ENCODE assay signal across 22 cellular contexts in genomic region chr11:116842909-116843308, GRCh38. TPM values are rescaled to one million over a fixed set of nuclear protein-coding genes. Genes with fewer than 3 reads are reported as not detected.
DNase-seq lines count a peak whose midpoint lies in the region; ATAC-seq and TF ChIP-seq lines count a peak whose summit lies in the region.
"Had no signal": no experiment of that assay in that cellular context is flagged by ENCODE, and none has a peak within 500 bp of the region (broad histone marks: within the 10 kb centered on the region; RNA-seq: fewer than 3 reads in every experiment).

No MANE protein-coding gene starts in this region.

- H3K4me1 Mint-ChIP-seq in activated T-cell treated with anti-CD3 and anti-CD28 coated beads, Interleukin-2, amount 50 U/mL, for 24 hours (ENCODE audit: low read depth), result no peaks in the 10 kb centered on the region
- peaks cover 5% of the 10 kb centered on the region for H3K4me1 Mint-ChIP-seq in activated T-cell treated with anti-CD3 and anti-CD28 coated beads, Interleukin-2, amount 50 U/mL, for 72 hours (ENCODE audit: low read depth)

- H3K9me3 Mint-ChIP-seq in activated T-cell treated with anti-CD3 and anti-CD28 coated beads, Interleukin-2, amount 50 U/mL, for 24 hours, result no peaks in the 10 kb centered on the region
- no peaks in the 10 kb centered on the region for H3K9me3 Mint-ChIP-seq in activated T-cell treated with anti-CD3 and anti-CD28 coated beads, Interleukin-2, amount 50 U/mL, for 72 hours
- H3K9me3 Mint-ChIP-seq: activated naive CD4-positive, alpha-beta T cell treated with anti-CD3 and anti-CD28 coated beads for 36 hours had no signal

- TF ChIP-seq CTCF in liver (IDR thresholded peaks at IDR 0.05; ENCODE audit: low read depth, low read length, missing input control) (no peak), transverse colon (IDR thresholded peaks at IDR 0.05) (no peak)

- TF ChIP-seq RAD21 in liver (IDR thresholded peaks at IDR 0.05), result no peak

- intact Hi-C loops in transverse colon (cut with DNase I; ENCODE audit: low total_unique reads), result no loop called here

- no peak overlapping the region for H3K9ac ChIP-seq in liver (ENCODE audit: low read depth in 1 of 2, low read length in 2 of 2)

- H3K4me1 ChIP-seq in liver (ENCODE audit: control insufficient read depth in 4 of 4, insufficient read depth in 4 of 4, low read length in 3 of 4) (peaks cover 26 to 45% (median 38%) of the 10 kb centered on the region in 4 donors), transverse colon (no peaks in the 10 kb centered on the region)
- H3K4me1 ChIP-seq: BE2C, SJCRH30 had no signal

- WGBS in liver, result 47% methylated on average over 4 of the region's 4 CpGs
- 79 to 100% methylated on average over 1 to 4 of the region's 4 CpGs for WGBS in transverse colon (ENCODE audit: low coverage in 1 of 2), 2 donors

- H3K27me3 ChIP-seq in liver (ENCODE audit: control insufficient read depth in 4 of 4, insufficient read depth in 4 of 4, low read length in 3 of 4) (no peaks in the 10 kb centered on the region), transverse colon (no peaks in the 10 kb centered on the region)
- H3K27me3 ChIP-seq: BE2C, SJCRH30 had no signal

- no peak for DNase-seq in activated T-cell treated with anti-CD3 and anti-CD28 coated beads, Interleukin-2, amount 50 U/mL, for 24 hours
- no peak for DNase-seq in activated T-cell treated with anti-CD3 and anti-CD28 coated beads, Interleukin-2, amount 50 U/mL, for 72 hours
- DNase-seq in transverse colon (peak; percentile 21), NCI-H2081 treated with DMSO at 0.1 percent for 48 hours (lab: John Stamatoyannopoulos, UW) (no peak), globus pallidus (ENCODE audit: low spot score) (no peak)
- DNase-seq: activated naive CD4-positive, alpha-beta T cell treated with anti-CD3 and anti-CD28 coated beads for 36 hours; activated T-cell treated with anti-CD3 and anti-CD28 coated beads for 4 hours; BE2C; COR-L47; KG1; left ventricle myocardium superior; NCI-H1694; PC-9; SJCRH30; stimulated activated CD4-positive, alpha-beta T cell treated with anti-CD3 and anti-CD28 coated beads, Interleukin-2, amount 100 ng/mL, for 24 hours had no signal

- in situ Hi-C loops in transverse colon (cut with MboI; ENCODE audit: low pct_ligation_motif_present in 1 of 4, low pct_unique_long_range_greater_than_20kb in 1 of 4, low sequenced_read_pairs in 3 of 4), result no loop called here

- no peak for TF ChIP-seq EP300 in transverse colon (IDR thresholded peaks at IDR 0.05; ENCODE audit: low read depth)

- H3K9me3 ChIP-seq in liver (ENCODE audit: control insufficient read depth in 4 of 4, low read length in 3 of 4), result no peaks in the 10 kb centered on the region
- H3K9me3 ChIP-seq in transverse colon, result no peaks in the 10 kb centered on the region
- H3K9me3 ChIP-seq: BE2C, SJCRH30 had no signal

- ATAC-seq in activated T-cell treated with anti-CD3 and anti-CD28 coated beads, Interleukin-2, amount 50 U/mL, for 72 hours (replicated peaks in 1 of 2), result no peak
- ATAC-seq: left ventricle myocardium superior had no signal

- no peak overlapping the region for H3K4me3 Mint-ChIP-seq in activated T-cell treated with anti-CD3 and anti-CD28 coated beads, Interleukin-2, amount 50 U/mL, for 24 hours
- H3K4me3 Mint-ChIP-seq in activated T-cell treated with anti-CD3 and anti-CD28 coated beads, Interleukin-2, amount 50 U/mL, for 72 hours, result no peak overlapping the region
- H3K4me3 Mint-ChIP-seq: activated naive CD4-positive, alpha-beta T cell treated with anti-CD3 and anti-CD28 coated beads for 36 hours had no signal

- H3K27me3 Mint-ChIP-seq in activated T-cell treated with anti-CD3 and anti-CD28 coated beads, Interleukin-2, amount 50 U/mL, for 24 hours, result no peaks in the 10 kb centered on the region
- H3K27me3 Mint-ChIP-seq in activated T-cell treated with anti-CD3 and anti-CD28 coated beads, Interleukin-2, amount 50 U/mL, for 72 hours (ENCODE audit: low read depth), result no peaks in the 10 kb centered on the region

- no peak for TF ChIP-seq POLR2A in transverse colon (IDR thresholded peaks at IDR 0.05)

- H3K4me3 ChIP-seq in liver (ENCODE audit: low read depth in 1 of 3, low read length in 3 of 3) (no peak overlapping the region), transverse colon (no peak overlapping the region)
- H3K4me3 ChIP-seq: PC-9, SJCRH30 had no signal

- H3K36me3 ChIP-seq in liver (ENCODE audit: control insufficient read depth in 4 of 4, insufficient read depth in 3 of 4, low read depth in 1 of 4, low read length in 3 of 4) (peaks cover 5 to 40% (median 22%) of the 10 kb centered on the region in 4 donors), transverse colon (peaks cover 0 to 36% (median 14%) of the 10 kb centered on the region in 4 donors)
- H3K36me3 ChIP-seq: SJCRH30 had no signal

- H3K27ac Mint-ChIP-seq in activated T-cell treated with anti-CD3 and anti-CD28 coated beads, Interleukin-2, amount 50 U/mL, for 24 hours, result peak overlapping the region; percentile 22
- no peak overlapping the region for H3K27ac Mint-ChIP-seq in activated T-cell treated with anti-CD3 and anti-CD28 coated beads, Interleukin-2, amount 50 U/mL, for 72 hours
- H3K27ac Mint-ChIP-seq: activated naive CD4-positive, alpha-beta T cell treated with anti-CD3 and anti-CD28 coated beads for 36 hours had no signal

- peaks cover 46% of the 10 kb centered on the region for H3K36me3 Mint-ChIP-seq in activated T-cell treated with anti-CD3 and anti-CD28 coated beads, Interleukin-2, amount 50 U/mL, for 24 hours (ENCODE audit: low read depth)
- peaks cover 3 to 7% of the 10 kb centered on the region in 2 donors for H3K36me3 Mint-ChIP-seq in activated T-cell treated with anti-CD3 and anti-CD28 coated beads, Interleukin-2, amount 50 U/mL, for 72 hours (ENCODE audit: insufficient read depth in 2 of 2)

- no peak overlapping the region for H3K27ac ChIP-seq in liver (ENCODE audit: low read depth in 1 of 2, low read length in 2 of 2)
- no peak overlapping the region for H3K27ac ChIP-seq in transverse colon
- H3K27ac ChIP-seq: PC-9, SJCRH30 had no signal

TF ChIP-seq in liver, 16 proteins besides CTCF, POLR2A, EP300 and RAD21:
- TF ChIP-seq YY1 (IDR thresholded peaks at IDR 0.05), result no peak
- TF ChIP-seq GABPA (IDR thresholded peaks at IDR 0.05 in 1 of 2, conservative IDR thresholded peaks at IDR 0.05 in 1 of 2), result no peak
- TF ChIP-seq RXRA (IDR thresholded peaks at IDR 0.05), result peak; percentile 6 to 13
- TF ChIP-seq REST (IDR thresholded peaks at IDR 0.05), result no peak
- TF ChIP-seq NR2F2 (IDR thresholded peaks at IDR 0.05), result no peak
- peak; percentile 10 to 43 for TF ChIP-seq HNF4A (conservative IDR thresholded peaks at IDR 0.05)
- TF ChIP-seq SP1 (IDR thresholded peaks at IDR 0.05), result peak; percentile 33
- TF ChIP-seq JUND (IDR thresholded peaks at IDR 0.05), result no peak
- no peak for TF ChIP-seq EGR1 (IDR thresholded peaks at IDR 0.05; ENCODE audit: low read depth in 2 of 2)

RNA-seq across cellular contexts. Expression of gene APOA1, which starts 5.5 kb away (rescaled TPM):
- not detected for total RNA-seq in activated T-cell treated with anti-CD3 and anti-CD28 coated beads, Interleukin-2, amount 50 U/mL, for 72 hours
- total RNA-seq in liver, result 1,000 to 10,000 TPM; 4,271 to 5,120 TPM
- polyA plus RNA-seq in liver, result over 10,000 TPM; 12,059 to 17,093 TPM
- 100 to 1,000 TPM in 1 of 4 donors, not detected in 3; 169 TPM for total RNA-seq in transverse colon
- total RNA-seq: A172; activated naive CD4-positive, alpha-beta T cell treated with anti-CD3 and anti-CD28 coated beads for 36 hours; chondrocyte; fibroblast of lung; PC-9; SJCRH30 had no signal

RNA-seq across cellular contexts. Expression of gene APOC3, which starts 13.2 kb away (rescaled TPM):
- not detected for total RNA-seq in activated T-cell treated with anti-CD3 and anti-CD28 coated beads, Interleukin-2, amount 50 U/mL, for 72 hours
- total RNA-seq in liver, result 1,000 to 10,000 TPM in 1 of 2 donors, 100 to 1,000 TPM in 1; 608 to 5,828 TPM
- over 10,000 TPM; 12,787 to 24,129 TPM for polyA plus RNA-seq in liver
- total RNA-seq in transverse colon, result 1 to 10 TPM in 2 of 4 donors, not detected in 2; 3.0 to 5.3 TPM
- total RNA-seq: A172; activated naive CD4-positive, alpha-beta T cell treated with anti-CD3 and anti-CD28 coated beads for 36 hours; chondrocyte; fibroblast of lung; left ventricle myocardium superior; osteoblast; PC-9; SJCRH30; T-helper 1 cell treated with Interleukin-12 subunit alpha and Interleukin-12 subunit beta and Interleukin-4 antibody, amounts not matched to agents 30 ng/mL and 1 ng/mL, for 36 hours; urinary bladder had no signal
- polyA plus RNA-seq: fibroblast of lung had no signal

RNA-seq across cellular contexts. Expression of gene APOA4, which starts 19.8 kb away (rescaled TPM):
- not detected for total RNA-seq in activated T-cell treated with anti-CD3 and anti-CD28 coated beads, Interleukin-2, amount 50 U/mL, for 72 hours
- 100 to 1,000 TPM in 1 of 2 donors, under 1 TPM in 1; 0.89 to 171 TPM for total RNA-seq in liver
- polyA plus RNA-seq in liver, result 100 to 1,000 TPM in 1 of 2 donors, 10 to 100 TPM in 1; 90.5 to 382 TPM
- not detected for total RNA-seq in transverse colon
- total RNA-seq: A172; activated naive CD4-positive, alpha-beta T cell treated with anti-CD3 and anti-CD28 coated beads for 36 hours; chondrocyte; fibroblast of lung; left ventricle myocardium superior; osteoblast; PC-9; SJCRH30; T-helper 1 cell treated with Interleukin-12 subunit alpha and Interleukin-12 subunit beta and Interleukin-4 antibody, amounts not matched to agents 30 ng/mL and 1 ng/mL, for 36 hours; urinary bladder had no signal
- polyA plus RNA-seq: fibroblast of lung had no signal

RNA-seq across cellular contexts. Expression of gene APOA5, which starts 51.2 kb away (rescaled TPM):
- total RNA-seq in activated T-cell treated with anti-CD3 and anti-CD28 coated beads, Interleukin-2, amount 50 U/mL, for 72 hours, result not detected
- total RNA-seq in liver (1,000 to 10,000 TPM in 1 of 2 donors, 1 to 10 TPM in 1; 7.3 to 1,045 TPM), transverse colon (not detected)
- 100 to 1,000 TPM; 481 to 996 TPM for polyA plus RNA-seq in liver
- total RNA-seq: A172; activated naive CD4-positive, alpha-beta T cell treated with anti-CD3 and anti-CD28 coated beads for 36 hours; chondrocyte; fibroblast of lung; left ventricle myocardium superior; osteoblast; PC-9; SJCRH30; T-helper 1 cell treated with Interleukin-12 subunit alpha and Interleukin-12 subunit beta and Interleukin-4 antibody, amounts not matched to agents 30 ng/mL and 1 ng/mL, for 36 hours; urinary bladder had no signal
- polyA plus RNA-seq: fibroblast of lung had no signal

RNA-seq across cellular contexts. Expression of gene ZPR1, which starts 55.1 kb away (rescaled TPM):
- total RNA-seq in activated T-cell treated with anti-CD3 and anti-CD28 coated beads, Interleukin-2, amount 50 U/mL, for 72 hours, result 100 to 1,000 TPM in 1 of 2 donors, 10 to 100 TPM in 1; 77.6 to 106 TPM
- 10 to 100 TPM in 1 of 2 donors, 1 to 10 TPM in 1; 9.4 to 56.1 TPM for total RNA-seq in liver
- polyA plus RNA-seq in liver, result 10 to 100 TPM; 17.9 to 18.8 TPM
- total RNA-seq in transverse colon, result 10 to 100 TPM; 13.1 to 20.9 (median 16.4) TPM

Comparison
In these comparisons a context has a peak if more than half of its experiments do, and no peak if none do; other contexts are left out.
1. RNA of gene APOA1, which starts 5.5 kb away (total RNA-seq): 4,271 to 5,120 TPM in liver; 169 TPM in transverse colon and not detected in activated T-cell treated with anti-CD3 and anti-CD28 coated beads, Interleukin-2, amount 50 U/mL, for 72 hours; every median in the first group is over 10 times any median in the second.
2. RNA of gene APOC3, which starts 13.2 kb away (total RNA-seq): 608 to 5,828 TPM in liver; 3.0 to 5.3 TPM in transverse colon and not detected in activated T-cell treated with anti-CD3 and anti-CD28 coated beads, Interleukin-2, amount 50 U/mL, for 72 hours; every median in the first group is over 10 times any median in the second.